In genomic region chr17:34154916-34155730, GRCh38 we compare ENCODE assay signal across 16 cellular contexts.
DNase-seq lines count a peak whose midpoint lies in the region; TF ChIP-seq lines count a peak whose summit lies in the region.
"Had no signal": no experiment of that assay in that cellular context is flagged by ENCODE, and none has a peak within 500 bp of the region (broad histone marks: within the 10 kb centered on the region; RNA-seq: fewer than 3 reads in every experiment).

No MANE protein-coding gene starts in this region.

- H3K27ac Mint-ChIP-seq in activated CD4-positive, alpha-beta T cell treated with anti-CD3 and anti-CD28 coated beads, Interleukin-2, amount 10 ng/mL, durations not matched to agents 7 days and 5 days = no peak overlapping the region
- H3K27ac Mint-ChIP-seq in chondrocyte (ENCODE audit: unreplicated experiment) = no peak overlapping the region
- H3K27ac Mint-ChIP-seq: activated T-helper 17 cell treated with anti-CD3 and anti-CD28 coated beads, Interleukin-2, amount 50 U/mL, for 72 hours had no signal

- no peak overlapping the region for H3K4me3 Mint-ChIP-seq in activated CD4-positive, alpha-beta T cell treated with anti-CD3 and anti-CD28 coated beads, Interleukin-2, amount 10 ng/mL, durations not matched to agents 7 days and 5 days
- no peak overlapping the region for H3K4me3 Mint-ChIP-seq in chondrocyte (ENCODE audit: unreplicated experiment)
- H3K4me3 Mint-ChIP-seq: activated T-helper 17 cell treated with anti-CD3 and anti-CD28 coated beads, Interleukin-2, amount 50 U/mL, for 72 hours had no signal

- CTCF ChIA-PET in activated CD4-positive, alpha-beta T cell treated with anti-CD3 and anti-CD28 coated beads, Interleukin-2, amount 10 ng/mL, durations not matched to agents 7 days and 5 days (lab: Charles Lee) = interaction anchor here (1.0 to 1.3 kb wide), 3 partner anchors 14 to 405 kb away, joined by 3 to 4 read pairs (median 4); no protein-coding TSS in a partner anchor

- H3K27me3 Mint-ChIP-seq in activated CD4-positive, alpha-beta T cell treated with anti-CD3 and anti-CD28 coated beads, Interleukin-2, amount 10 ng/mL, durations not matched to agents 7 days and 5 days = peaks cover 60% of the 10 kb centered on the region
- H3K27me3 Mint-ChIP-seq in chondrocyte (ENCODE audit: low read depth) = peaks cover 55% of the 10 kb centered on the region

- peaks cover 7% of the 10 kb centered on the region for H3K9me3 Mint-ChIP-seq in activated CD4-positive, alpha-beta T cell treated with anti-CD3 and anti-CD28 coated beads, Interleukin-2, amount 10 ng/mL, durations not matched to agents 7 days and 5 days
- H3K9me3 Mint-ChIP-seq in chondrocyte (ENCODE audit: low read depth) = peaks cover under 1% of the 10 kb centered on the region

- peaks cover 8% of the 10 kb centered on the region for H3K4me1 Mint-ChIP-seq in activated CD4-positive, alpha-beta T cell treated with anti-CD3 and anti-CD28 coated beads, Interleukin-2, amount 10 ng/mL, durations not matched to agents 7 days and 5 days
- H3K4me1 Mint-ChIP-seq in chondrocyte (ENCODE audit: low read depth) = peaks cover 7% of the 10 kb centered on the region
- H3K4me1 Mint-ChIP-seq: activated T-helper 17 cell treated with anti-CD3 and anti-CD28 coated beads, Interleukin-2, amount 50 U/mL, for 72 hours had no signal

- POLR2A ChIA-PET in activated CD4-positive, alpha-beta T cell treated with anti-CD3 and anti-CD28 coated beads, Interleukin-2, amount 10 ng/mL, durations not matched to agents 7 days and 5 days (lab: Charles Lee) = no interaction called here

- peak; percentile 14 for DNase-seq in activated CD4-positive, alpha-beta T cell treated with anti-CD3 and anti-CD28 coated beads, Interleukin-2, amount 10 ng/mL, durations not matched to agents 7 days and 5 days
- DNase-seq in activated CD4-positive, alpha-beta T cell treated with anti-CD3 and anti-CD28 coated beads, Interleukin-2, amount 50 U/mL, for 4 hours = no peak
- peak; percentile 54 for DNase-seq in NCI-H82 treated with DMSO at 0.1 percent for 48 hours (lab: John Stamatoyannopoulos, UW; ENCODE audit: unreplicated experiment)
- peak; percentile 89 for DNase-seq in chondrocyte (ENCODE audit: low spot score)
- DNase-seq in occipital lobe (lab: John Stamatoyannopoulos, UW) = peak; percentile 52
- DNase-seq in medulla oblongata (ENCODE audit: extremely low spot score) = no peak
- no peak for DNase-seq in NCI-H1930 (lab: John Stamatoyannopoulos, UW)
- no peak for DNase-seq in activated effector memory CD4-positive, alpha-beta T cell treated with anti-CD3 and anti-CD28 coated beads, Interleukin-2, amount 50 U/mL, for 16 hours
- DNase-seq: aorta, cortex of kidney, erythroblast, IMR-90, MM.1S, NCI-H1694, substantia nigra had no signal

- H3K36me3 Mint-ChIP-seq in activated CD4-positive, alpha-beta T cell treated with anti-CD3 and anti-CD28 coated beads, Interleukin-2, amount 10 ng/mL, durations not matched to agents 7 days and 5 days (ENCODE audit: low read depth) = no peaks in the 10 kb centered on the region
- H3K36me3 Mint-ChIP-seq in chondrocyte (ENCODE audit: low read depth) = no peaks in the 10 kb centered on the region

- TF ChIP-seq CTCF in chondrocyte (IDR thresholded peaks at IDR 0.05) = no peak

Comparison
In these comparisons a context has a peak if more than half of its experiments do, and no peak if none do; other contexts are left out.
1. DNase-seq: peak in activated CD4-positive, alpha-beta T cell treated with anti-CD3 and anti-CD28 coated beads, Interleukin-2, amount 10 ng/mL, durations not matched to agents 7 days and 5 days (single experiment), NCI-H82 treated with DMSO at 0.1 percent for 48 hours (single experiment), chondrocyte (single experiment) and occipital lobe (single experiment); none in activated CD4-positive, alpha-beta T cell treated with anti-CD3 and anti-CD28 coated beads, Interleukin-2, amount 50 U/mL, for 4 hours (0 of 2), medulla oblongata (single experiment), NCI-H1930 (0 of 2) and activated effector memory CD4-positive, alpha-beta T cell treated with anti-CD3 and anti-CD28 coated beads, Interleukin-2, amount 50 U/mL, for 16 hours (single experiment).